In the genomic region with DNA sequence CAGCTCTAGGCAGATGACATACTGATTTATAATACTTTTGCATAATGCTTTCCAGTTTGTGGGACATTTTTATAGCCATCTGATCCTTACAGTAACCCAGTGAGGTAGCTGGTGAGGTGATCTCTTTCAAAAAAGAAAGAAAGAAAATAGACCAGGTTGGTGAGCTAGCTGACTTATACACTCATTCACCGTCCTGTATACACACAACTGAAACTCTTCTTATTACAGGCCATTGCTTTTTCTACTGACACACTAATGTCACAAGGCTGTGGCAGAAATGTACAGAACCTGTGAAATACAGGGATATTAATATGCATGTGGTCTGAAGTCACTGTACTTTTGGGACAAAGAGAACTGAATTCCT, we compare ENCODE assay signal across 11 cellular contexts.
DNase-seq lines count a peak whose midpoint lies in the region; ATAC-seq, FAIRE-seq and TF ChIP-seq lines count a peak whose summit lies in the region.
"Had no signal": no experiment of that assay in that cellular context is flagged by ENCODE, and none has a peak within 500 bp of the region (broad histone marks: within the 10 kb centered on the region; RNA-seq: fewer than 3 reads in every experiment).

No MANE protein-coding gene starts in this region.

- WGBS in K562 (ENCODE audit: insufficient coverage, low coverage, missing lambda C conversion rate) = 48% methylated on average over 1 of the region's 1 CpG

- H3K36me3 ChIP-seq in K562 (ENCODE audit: control insufficient read depth, insufficient read depth, low read length) (peaks cover 85% of the 10 kb centered on the region), OCI-LY7 (ENCODE audit: insufficient read depth, low read length) (peaks cover 22% of the 10 kb centered on the region; the same call in 1 of the 2 replicates)

- no peak for FAIRE-seq in K562 (lab: Jason Lieb, UNC)

- TF ChIP-seq EP300 in K562 (IDR thresholded peaks at IDR 0.05; ENCODE audit: low read length) = no peak

- no peak for TF ChIP-seq CTCF in K562 (IDR thresholded peaks at IDR 0.05 in 2 of 3, conservative IDR thresholded peaks at IDR 0.05 in 1 of 3; ENCODE audit: insufficient read depth in 2 of 3, low read depth in 1 of 3, low read length in 3 of 3)
- no peak for TF ChIP-seq CTCF in OCI-LY7 (conservative IDR thresholded peaks at IDR 0.05; ENCODE audit: low read length)

- peak overlapping the region; percentile 33 to 49 for H3K4me3 Mint-ChIP-seq in stimulated activated naive B cell treated with anti-CD40 and anti-IgM and Interleukin-4, amounts not matched to agents 10 μg/mL and 1 μg/mL and 100 μg/mL, for 72 hours

- H3K36me3 Mint-ChIP-seq in stimulated activated naive B cell treated with anti-CD40 and anti-IgM and Interleukin-4, amounts not matched to agents 10 μg/mL and 1 μg/mL and 100 μg/mL, for 72 hours = peaks cover 74 to 80% of the 10 kb centered on the region in 2 donors

- H4K20me1 ChIP-seq in K562 (replicated peaks; ENCODE audit: control insufficient read depth, insufficient read depth, low read length) (no peaks in the 10 kb centered on the region), OCI-LY7 (ENCODE audit: insufficient read depth, low read length) (no peaks in the 10 kb centered on the region)

- no peak overlapping the region for H3K4me2 ChIP-seq in K562 (ENCODE audit: insufficient read depth, low read length)
- H3K4me2 ChIP-seq in OCI-LY7 (ENCODE audit: low read length) = no peak overlapping the region

- peaks cover 0 to 3% of the 10 kb centered on the region in 2 donors for H3K9me3 Mint-ChIP-seq in stimulated activated naive B cell treated with anti-CD40 and anti-IgM and Interleukin-4, amounts not matched to agents 10 μg/mL and 1 μg/mL and 100 μg/mL, for 72 hours
- H3K9me3 Mint-ChIP-seq: naive B cell had no signal

- no peaks in the 10 kb centered on the region for H3K27me3 ChIP-seq in K562 (ENCODE audit: control insufficient read depth in 2 of 2, insufficient read depth in 2 of 2, low read length in 2 of 2)
- H3K27me3 ChIP-seq: body of pancreas had no signal

- peaks cover 9% of the 10 kb centered on the region for H3K9me1 ChIP-seq in K562 (ENCODE audit: control insufficient read depth, insufficient read depth, low read length)

- DNase-seq in activated CD4-positive, CD25-positive, alpha-beta regulatory T cell (lab: John Stamatoyannopoulos, UW) = no peak
- DNase-seq in K562 (ENCODE audit: extremely low read depth in 1 of 4, low spot score in 3 of 4) (no peak), OCI-LY7 (ENCODE audit: low spot score) (no peak), activated gamma-delta T cell (lab: John Stamatoyannopoulos, UW) (no peak)
- no peak for DNase-seq in stimulated activated naive B cell treated with anti-CD40 and anti-IgM and Interleukin-4, amounts not matched to agents 10 μg/mL and 1 μg/mL and 100 μg/mL, for 72 hours
- DNase-seq: body of pancreas, naive B cell, NCI-H446 had no signal

- TF ChIP-seq RAD21 in K562 (CRISPR knock-in tag; conservative IDR thresholded peaks at IDR 0.05 in 1 of 2, IDR thresholded peaks at IDR 0.05 in 1 of 2) = no peak

- TF ChIP-seq POLR2A in K562 (conservative IDR thresholded peaks at IDR 0.05) = no peak

- in situ Hi-C loops in K562 (cut with MboI) = no loop called here

- no peaks in the 10 kb centered on the region for H3K9me3 ChIP-seq in K562 (replicated peaks; ENCODE audit: control insufficient read depth, insufficient read depth, low read depth, low read length)
- H3K9me3 ChIP-seq in OCI-LY7 (ENCODE audit: low read length) = no peaks in the 10 kb centered on the region
- H3K9me3 ChIP-seq: body of pancreas had no signal

- BruUV-seq in K562 (replicated peaks; lab: Mats Ljungman, UMichigan) (no TSS peak), OCI-LY7 (replicated peaks; lab: Mats Ljungman, UMichigan) (no TSS peak)

- H3K27ac Mint-ChIP-seq in stimulated activated naive B cell treated with anti-CD40 and anti-IgM and Interleukin-4, amounts not matched to agents 10 μg/mL and 1 μg/mL and 100 μg/mL, for 72 hours = peak overlapping the region; percentile 95

- H3K4me3 ChIP-seq in K562 = no peak overlapping the region
- no peak overlapping the region for H3K4me3 ChIP-seq in OCI-LY7 (ENCODE audit: low read depth, low read length, poor library complexity, severe bottlenecking)
- H3K4me3 ChIP-seq: body of pancreas had no signal

- H3K79me2 ChIP-seq in K562 (ENCODE audit: control insufficient read depth, insufficient read depth, low read length) = peaks cover 69% of the 10 kb centered on the region
- H3K79me2 ChIP-seq in OCI-LY7 (ENCODE audit: insufficient read depth, low read depth, low read length) = no peaks in the 10 kb centered on the region

- no peak overlapping the region for H2AFZ ChIP-seq in K562 (ENCODE audit: low read depth, low read length)
- no peak overlapping the region for H2AFZ ChIP-seq in OCI-LY7 (ENCODE audit: low read length)

- ATAC-seq in activated CD4-positive, CD25-positive, alpha-beta regulatory T cell treated with anti-CD3 and anti-CD28 coated beads, Interleukin-2, amount 50 U/mL, for 24 hours = peak; percentile 34 to 66
- ATAC-seq in HG03095 (IDR thresholded peaks at IDR 0.05; ENCODE audit: unreplicated experiment) (peak; percentile 46), K562 (no peak), GM19455 (IDR thresholded peaks at IDR 0.05; ENCODE audit: unreplicated experiment) (no peak)
- ATAC-seq in stimulated activated naive B cell treated with anti-CD40 and anti-IgM and Interleukin-4, amounts not matched to agents 10 μg/mL and 1 μg/mL and 100 μg/mL, for 72 hours (replicated peaks) = peak in 1 of 2 donors; percentile 24
- ATAC-seq: body of pancreas had no signal

- no peaks in the 10 kb centered on the region for H3K27me3 Mint-ChIP-seq in stimulated activated naive B cell treated with anti-CD40 and anti-IgM and Interleukin-4, amounts not matched to agents 10 μg/mL and 1 μg/mL and 100 μg/mL, for 72 hours
- H3K27me3 Mint-ChIP-seq: naive B cell had no signal

- POLR2A ChIA-PET in K562 (lab: Yijun Ruan, JAX) (interaction anchor here (0.6 to 5.8 kb wide), 13 partner anchors 10 to 234 kb away, joined by 3 to 61 read pairs (median 4); no protein-coding TSS in a partner anchor), OCI-LY7 (lab: Charles Lee) (no interaction called here)

- peaks cover 71 to 96% of the 10 kb centered on the region in 2 donors for H3K4me1 Mint-ChIP-seq in stimulated activated naive B cell treated with anti-CD40 and anti-IgM and Interleukin-4, amounts not matched to agents 10 μg/mL and 1 μg/mL and 100 μg/mL, for 72 hours

- H3K27ac ChIP-seq in K562 (ENCODE audit: extremely low read depth, low read depth, low read length) (peak overlapping the region; percentile 14; the same call in 1 of the 3 replicates), OCI-LY7 (ENCODE audit: low read depth, low read length, poor library complexity, severe bottlenecking) (no peak overlapping the region)
- H3K27ac ChIP-seq: body of pancreas had no signal

- H3K4me1 ChIP-seq in K562 (replicated peaks in 1 of 2; ENCODE audit: control insufficient read depth in 2 of 2, insufficient read depth in 2 of 2, low read length in 2 of 2) (peaks cover 42 to 85% of the 10 kb centered on the region in 2 experiments), OCI-LY7 (ENCODE audit: insufficient read depth, low read length, poor library complexity, severe bottlenecking) (peaks cover 10% of the 10 kb centered on the region)

- intact Hi-C loops in K562 (cut with micrococcal nuclease) = loop anchor here (5.0 kb wide), 2 partner anchors 107 to 228 kb away; no protein-coding TSS in a partner anchor
- intact Hi-C loops in OCI-LY7 (cut with micrococcal nuclease; ENCODE audit: unreplicated experiment) = no loop called here

- CTCF ChIA-PET in K562 (lab: Yijun Ruan, JAX; ENCODE audit: low intra/inter-chr PET ratio) (no interaction called here), OCI-LY7 (lab: Charles Lee; ENCODE audit: unreplicated experiment) (no interaction called here)

- H3K9me2 ChIP-seq in OCI-LY7 (ENCODE audit: insufficient read depth, low read length) = no peaks in the 10 kb centered on the region

- 0 out of 4 replicates have a peak overlapping the region, but pooled peaks of 1 of the 2 experiments have one; percentile 11 for H3K9ac ChIP-seq in K562 (ENCODE audit: insufficient read depth in 1 of 2, low read depth in 2 of 2, low read length in 2 of 2)

TF ChIP-seq in K562, 482 proteins besides CTCF, POLR2A, EP300 and RAD21 (continues in another document):
- TF ChIP-seq ZNF197 (CRISPR knock-in tag; IDR thresholded peaks at IDR 0.05; ENCODE audit: low read depth) = no peak
- TF ChIP-seq SOX6 (IDR thresholded peaks at IDR 0.05) = no peak
- 0 out of 2 replicates have a peak, but pooled peaks have one; percentile 25 for TF ChIP-seq POLR2H (tag; IDR thresholded peaks at IDR 0.05; ENCODE audit: low read depth)

Comparison
In these comparisons a context has a peak if more than half of its experiments do, and no peak if none do; other contexts are left out.
1. ATAC-seq: peak in activated CD4-positive, CD25-positive, alpha-beta regulatory T cell treated with anti-CD3 and anti-CD28 coated beads, Interleukin-2, amount 50 U/mL, for 24 hours (2 of 2) and HG03095 (single experiment); none in K562 (single experiment) and GM19455 (single experiment).